ENCODE assay signal across 1 cellular context in the genomic region with DNA sequence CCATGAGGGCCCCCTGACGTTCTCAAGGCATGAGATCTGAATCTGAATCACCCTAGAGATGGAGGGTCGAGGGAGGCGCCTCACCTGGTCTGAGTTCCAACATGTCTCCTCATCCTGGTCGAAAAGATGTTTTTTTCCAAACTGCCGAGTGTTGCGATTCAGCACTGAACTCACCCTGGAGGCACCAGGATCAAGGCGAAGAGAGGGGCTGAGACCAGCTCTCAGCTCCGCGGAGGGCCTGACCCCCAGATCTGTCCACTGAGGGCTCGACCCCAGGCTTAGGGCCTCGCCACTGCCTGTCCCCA.
TF ChIP-seq lines count a peak whose summit lies in the region.

No MANE protein-coding gene starts in this region.

TF ChIP-seq in GM23338, 12 proteins besides CTCF, POLR2A, EP300 and RAD21:
- TF ChIP-seq, protein P1, sequence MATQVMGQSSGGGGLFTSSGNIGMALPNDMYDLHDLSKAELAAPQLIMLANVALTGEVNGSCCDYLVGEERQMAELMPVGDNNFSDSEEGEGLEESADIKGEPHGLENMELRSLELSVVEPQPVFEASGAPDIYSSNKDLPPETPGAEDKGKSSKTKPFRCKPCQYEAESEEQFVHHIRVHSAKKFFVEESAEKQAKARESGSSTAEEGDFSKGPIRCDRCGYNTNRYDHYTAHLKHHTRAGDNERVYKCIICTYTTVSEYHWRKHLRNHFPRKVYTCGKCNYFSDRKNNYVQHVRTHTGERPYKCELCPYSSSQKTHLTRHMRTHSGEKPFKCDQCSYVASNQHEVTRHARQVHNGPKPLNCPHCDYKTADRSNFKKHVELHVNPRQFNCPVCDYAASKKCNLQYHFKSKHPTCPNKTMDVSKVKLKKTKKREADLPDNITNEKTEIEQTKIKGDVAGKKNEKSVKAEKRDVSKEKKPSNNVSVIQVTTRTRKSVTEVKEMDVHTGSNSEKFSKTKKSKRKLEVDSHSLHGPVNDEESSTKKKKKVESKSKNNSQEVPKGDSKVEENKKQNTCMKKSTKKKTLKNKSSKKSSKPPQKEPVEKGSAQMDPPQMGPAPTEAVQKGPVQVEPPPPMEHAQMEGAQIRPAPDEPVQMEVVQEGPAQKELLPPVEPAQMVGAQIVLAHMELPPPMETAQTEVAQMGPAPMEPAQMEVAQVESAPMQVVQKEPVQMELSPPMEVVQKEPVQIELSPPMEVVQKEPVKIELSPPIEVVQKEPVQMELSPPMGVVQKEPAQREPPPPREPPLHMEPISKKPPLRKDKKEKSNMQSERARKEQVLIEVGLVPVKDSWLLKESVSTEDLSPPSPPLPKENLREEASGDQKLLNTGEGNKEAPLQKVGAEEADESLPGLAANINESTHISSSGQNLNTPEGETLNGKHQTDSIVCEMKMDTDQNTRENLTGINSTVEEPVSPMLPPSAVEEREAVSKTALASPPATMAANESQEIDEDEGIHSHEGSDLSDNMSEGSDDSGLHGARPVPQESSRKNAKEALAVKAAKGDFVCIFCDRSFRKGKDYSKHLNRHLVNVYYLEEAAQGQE (IDR thresholded peaks at IDR 0.05; ENCODE audit: unreplicated experiment): no peak
- TF ChIP-seq, protein P2, sequence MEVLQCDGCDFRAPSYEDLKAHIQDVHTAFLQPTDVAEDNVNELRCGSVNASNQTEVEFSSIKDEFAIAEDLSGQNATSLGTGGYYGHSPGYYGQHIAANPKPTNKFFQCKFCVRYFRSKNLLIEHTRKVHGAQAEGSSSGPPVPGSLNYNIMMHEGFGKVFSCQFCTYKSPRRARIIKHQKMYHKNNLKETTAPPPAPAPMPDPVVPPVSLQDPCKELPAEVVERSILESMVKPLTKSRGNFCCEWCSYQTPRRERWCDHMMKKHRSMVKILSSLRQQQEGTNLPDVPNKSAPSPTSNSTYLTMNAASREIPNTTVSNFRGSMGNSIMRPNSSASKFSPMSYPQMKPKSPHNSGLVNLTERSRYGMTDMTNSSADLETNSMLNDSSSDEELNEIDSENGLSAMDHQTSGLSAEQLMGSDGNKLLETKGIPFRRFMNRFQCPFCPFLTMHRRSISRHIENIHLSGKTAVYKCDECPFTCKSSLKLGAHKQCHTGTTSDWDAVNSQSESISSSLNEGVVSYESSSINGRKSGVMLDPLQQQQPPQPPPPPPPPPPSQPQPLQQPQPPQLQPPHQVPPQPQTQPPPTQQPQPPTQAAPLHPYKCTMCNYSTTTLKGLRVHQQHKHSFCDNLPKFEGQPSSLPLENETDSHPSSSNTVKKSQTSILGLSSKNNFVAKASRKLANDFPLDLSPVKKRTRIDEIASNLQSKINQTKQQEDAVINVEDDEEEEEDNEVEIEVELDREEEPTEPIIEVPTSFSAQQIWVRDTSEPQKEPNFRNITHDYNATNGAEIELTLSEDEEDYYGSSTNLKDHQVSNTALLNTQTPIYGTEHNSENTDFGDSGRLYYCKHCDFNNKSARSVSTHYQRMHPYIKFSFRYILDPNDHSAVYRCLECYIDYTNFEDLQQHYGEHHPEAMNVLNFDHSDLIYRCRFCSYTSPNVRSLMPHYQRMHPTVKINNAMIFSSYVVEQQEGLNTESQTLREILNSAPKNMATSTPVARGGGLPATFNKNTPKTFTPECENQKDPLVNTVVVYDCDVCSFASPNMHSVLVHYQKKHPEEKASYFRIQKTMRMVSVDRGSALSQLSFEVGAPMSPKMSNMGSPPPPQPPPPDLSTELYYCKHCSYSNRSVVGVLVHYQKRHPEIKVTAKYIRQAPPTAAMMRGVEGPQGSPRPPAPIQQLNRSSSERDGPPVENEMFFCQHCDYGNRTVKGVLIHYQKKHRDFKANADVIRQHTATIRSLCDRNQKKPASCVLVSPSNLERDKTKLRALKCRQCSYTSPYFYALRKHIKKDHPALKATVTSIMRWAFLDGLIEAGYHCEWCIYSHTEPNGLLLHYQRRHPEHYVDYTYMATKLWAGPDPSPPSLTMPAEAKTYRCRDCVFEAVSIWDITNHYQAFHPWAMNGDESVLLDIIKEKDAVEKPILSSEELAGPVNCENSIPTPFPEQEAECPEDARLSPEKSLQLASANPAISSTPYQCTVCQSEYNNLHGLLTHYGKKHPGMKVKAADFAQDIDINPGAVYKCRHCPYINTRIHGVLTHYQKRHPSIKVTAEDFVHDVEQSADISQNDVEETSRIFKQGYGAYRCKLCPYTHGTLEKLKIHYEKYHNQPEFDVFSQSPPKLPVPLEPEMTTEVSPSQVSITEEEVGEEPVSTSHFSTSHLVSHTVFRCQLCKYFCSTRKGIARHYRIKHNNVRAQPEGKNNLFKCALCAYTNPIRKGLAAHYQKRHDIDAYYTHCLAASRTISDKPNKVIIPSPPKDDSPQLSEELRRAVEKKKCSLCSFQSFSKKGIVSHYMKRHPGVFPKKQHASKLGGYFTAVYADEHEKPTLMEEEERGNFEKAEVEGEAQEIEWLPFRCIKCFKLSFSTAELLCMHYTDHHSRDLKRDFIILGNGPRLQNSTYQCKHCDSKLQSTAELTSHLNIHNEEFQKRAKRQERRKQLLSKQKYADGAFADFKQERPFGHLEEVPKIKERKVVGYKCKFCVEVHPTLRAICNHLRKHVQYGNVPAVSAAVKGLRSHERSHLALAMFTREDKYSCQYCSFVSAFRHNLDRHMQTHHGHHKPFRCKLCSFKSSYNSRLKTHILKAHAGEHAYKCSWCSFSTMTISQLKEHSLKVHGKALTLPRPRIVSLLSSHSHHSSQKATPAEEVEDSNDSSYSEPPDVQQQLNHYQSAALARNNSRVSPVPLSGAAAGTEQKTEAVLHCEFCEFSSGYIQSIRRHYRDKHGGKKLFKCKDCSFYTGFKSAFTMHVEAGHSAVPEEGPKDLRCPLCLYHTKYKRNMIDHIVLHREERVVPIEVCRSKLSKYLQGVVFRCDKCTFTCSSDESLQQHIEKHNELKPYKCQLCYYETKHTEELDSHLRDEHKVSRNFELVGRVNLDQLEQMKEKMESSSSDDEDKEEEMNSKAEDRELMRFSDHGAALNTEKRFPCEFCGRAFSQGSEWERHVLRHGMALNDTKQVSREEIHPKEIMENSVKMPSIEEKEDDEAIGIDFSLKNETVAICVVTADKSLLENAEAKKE (CRISPR knock-in tag; IDR thresholded peaks at IDR 0.05): no peak
- no peak; the same call in 1 of the 2 replicates for TF ChIP-seq POLR2AphosphoS5 (IDR thresholded peaks at IDR 0.05; ENCODE audit: low read depth)
- TF ChIP-seq, protein P3, sequence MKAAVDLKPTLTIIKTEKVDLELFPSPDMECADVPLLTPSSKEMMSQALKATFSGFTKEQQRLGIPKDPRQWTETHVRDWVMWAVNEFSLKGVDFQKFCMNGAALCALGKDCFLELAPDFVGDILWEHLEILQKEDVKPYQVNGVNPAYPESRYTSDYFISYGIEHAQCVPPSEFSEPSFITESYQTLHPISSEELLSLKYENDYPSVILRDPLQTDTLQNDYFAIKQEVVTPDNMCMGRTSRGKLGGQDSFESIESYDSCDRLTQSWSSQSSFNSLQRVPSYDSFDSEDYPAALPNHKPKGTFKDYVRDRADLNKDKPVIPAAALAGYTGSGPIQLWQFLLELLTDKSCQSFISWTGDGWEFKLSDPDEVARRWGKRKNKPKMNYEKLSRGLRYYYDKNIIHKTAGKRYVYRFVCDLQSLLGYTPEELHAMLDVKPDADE (IDR thresholded peaks at IDR 0.05): no peak
